1 cellular context compared by ENCODE assay signal in the genomic region with DNA sequence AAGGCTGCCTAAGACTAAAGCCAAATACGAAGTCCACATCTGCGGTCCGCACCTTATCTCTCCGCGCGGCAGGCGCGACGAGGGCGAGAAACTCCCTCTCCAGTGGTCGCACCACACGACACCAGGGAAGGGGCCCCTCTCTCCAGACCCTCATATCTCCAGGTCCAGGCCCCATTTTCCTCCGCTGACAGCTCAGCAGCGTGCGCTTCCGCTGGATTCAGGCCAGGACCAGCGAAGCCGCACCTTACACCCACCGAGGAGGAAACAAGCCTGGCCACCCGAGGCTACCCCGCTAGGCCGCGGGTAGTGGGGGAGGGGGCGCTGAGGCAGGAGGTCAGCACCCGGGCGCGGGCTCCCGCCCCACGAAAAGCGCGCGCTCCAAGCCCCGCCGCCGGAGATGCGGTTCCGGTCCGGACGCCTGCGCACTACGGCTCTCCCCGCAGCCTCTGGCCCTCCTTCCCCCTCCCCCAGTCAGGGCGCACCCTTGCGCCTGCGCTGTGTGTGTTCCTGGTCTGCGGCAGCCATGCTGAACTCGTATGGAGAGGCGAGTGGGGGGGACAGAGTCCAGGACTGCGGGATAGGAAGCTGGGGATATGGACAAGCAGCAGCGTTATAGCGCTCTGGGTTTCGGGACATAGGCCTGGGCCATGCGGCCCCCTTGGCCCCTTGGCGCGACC.
TF ChIP-seq lines count a peak whose summit lies in the region.

A gene (plus strand): TSS at position 502 of the 677 bp plus-strand sequence. CDS start 4,305 bp downstream, outside the sequence.

TF ChIP-seq in K562, 482 proteins besides CTCF, POLR2A, EP300 and RAD21 (continued from another document and continues in another):
- TF ChIP-seq, protein P1, sequence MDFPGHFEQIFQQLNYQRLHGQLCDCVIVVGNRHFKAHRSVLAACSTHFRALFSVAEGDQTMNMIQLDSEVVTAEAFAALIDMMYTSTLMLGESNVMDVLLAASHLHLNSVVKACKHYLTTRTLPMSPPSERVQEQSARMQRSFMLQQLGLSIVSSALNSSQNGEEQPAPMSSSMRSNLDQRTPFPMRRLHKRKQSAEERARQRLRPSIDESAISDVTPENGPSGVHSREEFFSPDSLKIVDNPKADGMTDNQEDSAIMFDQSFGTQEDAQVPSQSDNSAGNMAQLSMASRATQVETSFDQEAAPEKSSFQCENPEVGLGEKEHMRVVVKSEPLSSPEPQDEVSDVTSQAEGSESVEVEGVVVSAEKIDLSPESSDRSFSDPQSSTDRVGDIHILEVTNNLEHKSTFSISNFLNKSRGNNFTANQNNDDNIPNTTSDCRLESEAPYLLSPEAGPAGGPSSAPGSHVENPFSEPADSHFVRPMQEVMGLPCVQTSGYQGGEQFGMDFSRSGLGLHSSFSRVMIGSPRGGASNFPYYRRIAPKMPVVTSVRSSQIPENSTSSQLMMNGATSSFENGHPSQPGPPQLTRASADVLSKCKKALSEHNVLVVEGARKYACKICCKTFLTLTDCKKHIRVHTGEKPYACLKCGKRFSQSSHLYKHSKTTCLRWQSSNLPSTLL (IDR thresholded peaks at IDR 0.05): no peak
- TF ChIP-seq ZZZ3 (IDR thresholded peaks at IDR 0.05): no peak
- peak; percentile 77 for TF ChIP-seq CBFA2T2 (conservative IDR thresholded peaks at IDR 0.05)
- TF ChIP-seq, protein P2, sequence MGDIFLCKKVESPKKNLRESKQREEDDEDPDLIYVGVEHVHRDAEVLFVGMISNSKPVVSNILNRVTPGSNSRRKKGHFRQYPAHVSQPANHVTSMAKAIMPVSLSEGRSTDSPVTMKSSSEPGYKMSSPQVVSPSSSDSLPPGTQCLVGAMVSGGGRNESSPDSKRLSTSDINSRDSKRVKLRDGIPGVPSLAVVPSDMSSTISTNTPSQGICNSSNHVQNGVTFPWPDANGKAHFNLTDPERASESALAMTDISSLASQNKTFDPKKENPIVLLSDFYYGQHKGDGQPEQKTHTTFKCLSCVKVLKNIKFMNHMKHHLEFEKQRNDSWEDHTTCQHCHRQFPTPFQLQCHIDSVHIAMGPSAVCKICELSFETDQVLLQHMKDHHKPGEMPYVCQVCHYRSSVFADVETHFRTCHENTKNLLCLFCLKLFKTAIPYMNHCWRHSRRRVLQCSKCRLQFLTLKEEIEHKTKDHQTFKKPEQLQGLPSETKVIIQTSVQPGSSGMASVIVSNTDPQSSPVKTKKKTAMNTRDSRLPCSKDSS (IDR thresholded peaks at IDR 0.05; ENCODE audit: low read depth, partially characterized antibody): no peak
- no peak for TF ChIP-seq C11orf30 (IDR thresholded peaks at IDR 0.05; ENCODE audit: low read depth)
- TF ChIP-seq, protein P3, sequence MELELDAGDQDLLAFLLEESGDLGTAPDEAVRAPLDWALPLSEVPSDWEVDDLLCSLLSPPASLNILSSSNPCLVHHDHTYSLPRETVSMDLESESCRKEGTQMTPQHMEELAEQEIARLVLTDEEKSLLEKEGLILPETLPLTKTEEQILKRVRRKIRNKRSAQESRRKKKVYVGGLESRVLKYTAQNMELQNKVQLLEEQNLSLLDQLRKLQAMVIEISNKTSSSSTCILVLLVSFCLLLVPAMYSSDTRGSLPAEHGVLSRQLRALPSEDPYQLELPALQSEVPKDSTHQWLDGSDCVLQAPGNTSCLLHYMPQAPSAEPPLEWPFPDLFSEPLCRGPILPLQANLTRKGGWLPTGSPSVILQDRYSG (tag; conservative IDR thresholded peaks at IDR 0.05; ENCODE audit: low read depth): peak; percentile 55; the same call in 1 of the 2 replicates
- no peak for TF ChIP-seq ZNF445 (CRISPR knock-in tag; IDR thresholded peaks at IDR 0.05; ENCODE audit: low read depth)
- TF ChIP-seq ADNP (tag; IDR thresholded peaks at IDR 0.05): no peak
- TF ChIP-seq SAP30 (IDR thresholded peaks at IDR 0.05; ENCODE audit: borderline replicate concordance, insufficient read depth, low read depth, low read length, poor library complexity, severe bottlenecking): peak; percentile 38
- peak; percentile 23; the same call in 1 of the 2 replicates for TF ChIP-seq MTA2 (IDR thresholded peaks at IDR 0.05; ENCODE audit: low read depth)
- TF ChIP-seq BHLHE40 (IDR thresholded peaks at IDR 0.05; ENCODE audit: low read length): no peak; the same call in 1 of the 2 replicates
- peak; percentile 69 for TF ChIP-seq CBFB (CRISPR knock-in tag; IDR thresholded peaks at IDR 0.05)
- TF ChIP-seq ZNF707 (CRISPR knock-in tag; conservative IDR thresholded peaks at IDR 0.05): no peak
- TF ChIP-seq, protein P4, sequence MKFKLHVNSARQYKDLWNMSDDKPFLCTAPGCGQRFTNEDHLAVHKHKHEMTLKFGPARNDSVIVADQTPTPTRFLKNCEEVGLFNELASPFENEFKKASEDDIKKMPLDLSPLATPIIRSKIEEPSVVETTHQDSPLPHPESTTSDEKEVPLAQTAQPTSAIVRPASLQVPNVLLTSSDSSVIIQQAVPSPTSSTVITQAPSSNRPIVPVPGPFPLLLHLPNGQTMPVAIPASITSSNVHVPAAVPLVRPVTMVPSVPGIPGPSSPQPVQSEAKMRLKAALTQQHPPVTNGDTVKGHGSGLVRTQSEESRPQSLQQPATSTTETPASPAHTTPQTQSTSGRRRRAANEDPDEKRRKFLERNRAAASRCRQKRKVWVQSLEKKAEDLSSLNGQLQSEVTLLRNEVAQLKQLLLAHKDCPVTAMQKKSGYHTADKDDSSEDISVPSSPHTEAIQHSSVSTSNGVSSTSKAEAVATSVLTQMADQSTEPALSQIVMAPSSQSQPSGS (CRISPR knock-in tag; IDR thresholded peaks at IDR 0.05): no peak
- peak; percentile 77 for TF ChIP-seq DPF2 (IDR thresholded peaks at IDR 0.05)
- no peak for TF ChIP-seq ZNF12 (CRISPR knock-in tag; IDR thresholded peaks at IDR 0.05)
- peak; percentile 38 for TF ChIP-seq ZFP36 (IDR thresholded peaks at IDR 0.05; ENCODE audit: low read depth, low read length, partially characterized antibody)
- TF ChIP-seq, protein P5, sequence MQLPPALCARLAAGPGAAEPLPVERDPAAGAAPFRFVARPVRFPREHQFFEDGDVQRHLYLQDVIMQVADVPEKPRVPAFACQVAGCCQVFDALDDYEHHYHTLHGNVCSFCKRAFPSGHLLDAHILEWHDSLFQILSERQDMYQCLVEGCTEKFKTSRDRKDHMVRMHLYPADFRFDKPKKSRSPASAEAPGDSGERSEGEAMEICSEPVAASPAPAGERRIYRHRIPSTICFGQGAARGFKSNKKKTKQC (CRISPR knock-in tag; IDR thresholded peaks at IDR 0.05): peak; percentile 89; the same call in 1 of the 2 replicates
- no peak for TF ChIP-seq SRSF9 (IDR thresholded peaks at IDR 0.05; ENCODE audit: borderline replicate concordance, low read depth, low read length)
- TF ChIP-seq ZNF133 (CRISPR knock-in tag; IDR thresholded peaks at IDR 0.05): no peak
- no peak for TF ChIP-seq JUNB (CRISPR knock-in tag; conservative IDR thresholded peaks at IDR 0.05)
- TF ChIP-seq, protein P6, sequence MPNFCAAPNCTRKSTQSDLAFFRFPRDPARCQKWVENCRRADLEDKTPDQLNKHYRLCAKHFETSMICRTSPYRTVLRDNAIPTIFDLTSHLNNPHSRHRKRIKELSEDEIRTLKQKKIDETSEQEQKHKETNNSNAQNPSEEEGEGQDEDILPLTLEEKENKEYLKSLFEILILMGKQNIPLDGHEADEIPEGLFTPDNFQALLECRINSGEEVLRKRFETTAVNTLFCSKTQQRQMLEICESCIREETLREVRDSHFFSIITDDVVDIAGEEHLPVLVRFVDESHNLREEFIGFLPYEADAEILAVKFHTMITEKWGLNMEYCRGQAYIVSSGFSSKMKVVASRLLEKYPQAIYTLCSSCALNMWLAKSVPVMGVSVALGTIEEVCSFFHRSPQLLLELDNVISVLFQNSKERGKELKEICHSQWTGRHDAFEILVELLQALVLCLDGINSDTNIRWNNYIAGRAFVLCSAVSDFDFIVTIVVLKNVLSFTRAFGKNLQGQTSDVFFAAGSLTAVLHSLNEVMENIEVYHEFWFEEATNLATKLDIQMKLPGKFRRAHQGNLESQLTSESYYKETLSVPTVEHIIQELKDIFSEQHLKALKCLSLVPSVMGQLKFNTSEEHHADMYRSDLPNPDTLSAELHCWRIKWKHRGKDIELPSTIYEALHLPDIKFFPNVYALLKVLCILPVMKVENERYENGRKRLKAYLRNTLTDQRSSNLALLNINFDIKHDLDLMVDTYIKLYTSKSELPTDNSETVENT (CRISPR knock-in tag; IDR thresholded peaks at IDR 0.05): peak; percentile 85; the same call in 1 of the 2 replicates
- TF ChIP-seq SMAD2 (IDR thresholded peaks at IDR 0.05; ENCODE audit: low read depth, low read length): no peak
- no peak for TF ChIP-seq NFYB (IDR thresholded peaks at IDR 0.05; ENCODE audit: extremely low read depth, insufficient read length)
- TF ChIP-seq SMARCB1 (IDR thresholded peaks at IDR 0.05; ENCODE audit: insufficient read length, low read depth): no peak
- no peak for TF ChIP-seq SREBF2 (CRISPR knock-in tag; IDR thresholded peaks at IDR 0.05)
- TF ChIP-seq RFX1 (IDR thresholded peaks at IDR 0.05): no peak
- TF ChIP-seq, protein P7, sequence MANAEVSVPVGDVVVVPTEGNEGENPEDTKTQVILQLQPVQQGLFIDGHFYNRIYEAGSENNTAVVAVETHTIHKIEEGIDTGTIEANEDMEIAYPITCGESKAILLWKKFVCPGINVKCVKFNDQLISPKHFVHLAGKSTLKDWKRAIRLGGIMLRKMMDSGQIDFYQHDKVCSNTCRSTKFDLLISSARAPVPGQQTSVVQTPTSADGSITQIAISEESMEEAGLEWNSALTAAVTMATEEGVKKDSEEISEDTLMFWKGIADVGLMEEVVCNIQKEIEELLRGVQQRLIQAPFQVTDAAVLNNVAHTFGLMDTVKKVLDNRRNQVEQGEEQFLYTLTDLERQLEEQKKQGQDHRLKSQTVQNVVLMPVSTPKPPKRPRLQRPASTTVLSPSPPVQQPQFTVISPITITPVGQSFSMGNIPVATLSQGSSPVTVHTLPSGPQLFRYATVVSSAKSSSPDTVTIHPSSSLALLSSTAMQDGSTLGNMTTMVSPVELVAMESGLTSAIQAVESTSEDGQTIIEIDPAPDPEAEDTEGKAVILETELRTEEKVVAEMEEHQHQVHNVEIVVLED (CRISPR knock-in tag; IDR thresholded peaks at IDR 0.05): no peak
- no peak for TF ChIP-seq SRSF7 (optimal IDR thresholded peaks at IDR 0.05; ENCODE audit: low read depth, low read length)
- TF ChIP-seq, protein P8, sequence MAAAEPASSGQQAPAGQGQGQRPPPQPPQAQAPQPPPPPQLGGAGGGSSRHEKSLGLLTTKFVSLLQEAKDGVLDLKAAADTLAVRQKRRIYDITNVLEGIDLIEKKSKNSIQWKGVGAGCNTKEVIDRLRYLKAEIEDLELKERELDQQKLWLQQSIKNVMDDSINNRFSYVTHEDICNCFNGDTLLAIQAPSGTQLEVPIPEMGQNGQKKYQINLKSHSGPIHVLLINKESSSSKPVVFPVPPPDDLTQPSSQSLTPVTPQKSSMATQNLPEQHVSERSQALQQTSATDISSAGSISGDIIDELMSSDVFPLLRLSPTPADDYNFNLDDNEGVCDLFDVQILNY (CRISPR knock-in tag; IDR thresholded peaks at IDR 0.05): no peak; the same call in 1 of the 2 replicates
- TF ChIP-seq, protein P9, sequence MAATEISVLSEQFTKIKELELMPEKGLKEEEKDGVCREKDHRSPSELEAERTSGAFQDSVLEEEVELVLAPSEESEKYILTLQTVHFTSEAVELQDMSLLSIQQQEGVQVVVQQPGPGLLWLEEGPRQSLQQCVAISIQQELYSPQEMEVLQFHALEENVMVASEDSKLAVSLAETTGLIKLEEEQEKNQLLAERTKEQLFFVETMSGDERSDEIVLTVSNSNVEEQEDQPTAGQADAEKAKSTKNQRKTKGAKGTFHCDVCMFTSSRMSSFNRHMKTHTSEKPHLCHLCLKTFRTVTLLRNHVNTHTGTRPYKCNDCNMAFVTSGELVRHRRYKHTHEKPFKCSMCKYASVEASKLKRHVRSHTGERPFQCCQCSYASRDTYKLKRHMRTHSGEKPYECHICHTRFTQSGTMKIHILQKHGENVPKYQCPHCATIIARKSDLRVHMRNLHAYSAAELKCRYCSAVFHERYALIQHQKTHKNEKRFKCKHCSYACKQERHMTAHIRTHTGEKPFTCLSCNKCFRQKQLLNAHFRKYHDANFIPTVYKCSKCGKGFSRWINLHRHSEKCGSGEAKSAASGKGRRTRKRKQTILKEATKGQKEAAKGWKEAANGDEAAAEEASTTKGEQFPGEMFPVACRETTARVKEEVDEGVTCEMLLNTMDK (IDR thresholded peaks at IDR 0.05; ENCODE audit: borderline replicate concordance, insufficient read depth, low read depth, low read length, poor library complexity, severe bottlenecking): no peak
- TF ChIP-seq ARID1B (IDR thresholded peaks at IDR 0.05): peak; percentile 81
- peak; percentile 92 for TF ChIP-seq NFRKB (IDR thresholded peaks at IDR 0.05; ENCODE audit: low read depth)
- TF ChIP-seq RBM14 (IDR thresholded peaks at IDR 0.05; ENCODE audit: borderline replicate concordance, insufficient read depth, low read depth, low read length): no peak
- peak; percentile 66 for TF ChIP-seq TAF7 (tag; IDR thresholded peaks at IDR 0.05)
- no peak for TF ChIP-seq RBM17 (IDR thresholded peaks at IDR 0.05; ENCODE audit: borderline replicate concordance, low read depth, low read length)
- no peak for TF ChIP-seq ZBED1 (IDR thresholded peaks at IDR 0.05)
- TF ChIP-seq EWSR1 (IDR thresholded peaks at IDR 0.05; ENCODE audit: borderline replicate concordance, low read depth, partially characterized antibody): no peak
- peak; percentile 86 for TF ChIP-seq PRPF4 (IDR thresholded peaks at IDR 0.05; ENCODE audit: insufficient read depth, low read depth, low read length, poor library complexity, severe bottlenecking)
- no peak; the same call in 1 of the 2 replicates for TF ChIP-seq ELF4 (CRISPR knock-in tag; IDR thresholded peaks at IDR 0.05)
- TF ChIP-seq POLR2AphosphoS5 (IDR thresholded peaks at IDR 0.05; ENCODE audit: control insufficient read depth, insufficient read depth, low read depth, low read length): peak; percentile 55; the same call in 1 of the 2 replicates
- no peak for TF ChIP-seq STAT5B (CRISPR knock-in tag; IDR thresholded peaks at IDR 0.05)
- TF ChIP-seq ZNF431 (CRISPR knock-in tag; IDR thresholded peaks at IDR 0.05): peak; percentile 55; the same call in 1 of the 2 replicates
- TF ChIP-seq, protein P10, sequence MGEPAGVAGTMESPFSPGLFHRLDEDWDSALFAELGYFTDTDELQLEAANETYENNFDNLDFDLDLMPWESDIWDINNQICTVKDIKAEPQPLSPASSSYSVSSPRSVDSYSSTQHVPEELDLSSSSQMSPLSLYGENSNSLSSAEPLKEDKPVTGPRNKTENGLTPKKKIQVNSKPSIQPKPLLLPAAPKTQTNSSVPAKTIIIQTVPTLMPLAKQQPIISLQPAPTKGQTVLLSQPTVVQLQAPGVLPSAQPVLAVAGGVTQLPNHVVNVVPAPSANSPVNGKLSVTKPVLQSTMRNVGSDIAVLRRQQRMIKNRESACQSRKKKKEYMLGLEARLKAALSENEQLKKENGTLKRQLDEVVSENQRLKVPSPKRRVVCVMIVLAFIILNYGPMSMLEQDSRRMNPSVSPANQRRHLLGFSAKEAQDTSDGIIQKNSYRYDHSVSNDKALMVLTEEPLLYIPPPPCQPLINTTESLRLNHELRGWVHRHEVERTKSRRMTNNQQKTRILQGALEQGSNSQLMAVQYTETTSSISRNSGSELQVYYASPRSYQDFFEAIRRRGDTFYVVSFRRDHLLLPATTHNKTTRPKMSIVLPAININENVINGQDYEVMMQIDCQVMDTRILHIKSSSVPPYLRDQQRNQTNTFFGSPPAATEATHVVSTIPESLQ (CRISPR knock-in tag; IDR thresholded peaks at IDR 0.05): peak; percentile 81; the same call in 1 of the 2 replicates
- TF ChIP-seq ASH1L (IDR thresholded peaks at IDR 0.05; ENCODE audit: borderline replicate concordance, low read depth, partially characterized antibody): no peak
- TF ChIP-seq KAT2B (IDR thresholded peaks at IDR 0.05; ENCODE audit: low read depth, low read length): no peak
- 0 out of 2 replicates have a peak, but pooled peaks have one; percentile 25 for TF ChIP-seq ELF2 (CRISPR knock-in tag; IDR thresholded peaks at IDR 0.05)
